8 cellular contexts compared by ENCODE assay signal in the genomic region with DNA sequence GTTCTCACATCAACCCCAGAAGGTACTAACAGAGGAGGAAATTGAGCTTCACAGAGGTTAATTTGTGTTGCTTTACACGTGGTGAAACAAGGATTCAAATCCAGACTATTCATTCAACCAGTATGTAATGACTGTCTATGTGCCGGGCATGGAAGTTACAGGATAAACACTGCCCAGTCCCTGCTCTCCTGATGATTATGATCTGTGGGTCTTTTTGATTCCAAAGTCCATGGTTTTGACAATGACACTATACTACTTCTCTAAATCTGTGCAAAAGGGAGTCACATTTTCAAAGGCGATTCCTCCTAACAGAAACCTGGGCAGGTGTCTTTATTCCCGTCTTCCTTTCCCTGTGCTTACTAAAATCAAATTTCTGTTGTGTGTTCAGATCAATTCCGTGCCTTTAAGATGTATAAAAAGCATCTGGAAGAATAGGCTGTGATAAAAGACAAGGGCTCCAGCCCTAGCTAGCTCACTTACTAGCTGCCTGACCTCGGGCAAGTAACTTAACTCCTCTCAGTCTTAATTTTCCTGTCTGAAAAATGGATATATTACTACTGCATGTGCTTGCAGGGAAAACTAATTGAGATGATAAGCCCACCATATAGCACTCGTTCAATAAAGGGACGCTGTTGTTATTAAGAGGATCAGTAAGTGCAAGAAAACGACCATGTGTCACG. TPM values are rescaled to one million over a fixed set of nuclear protein-coding genes. Genes with fewer than 3 reads are reported as not detected.
DNase-seq lines count a peak whose midpoint lies in the region; ATAC-seq and TF ChIP-seq lines count a peak whose summit lies in the region.

No MANE protein-coding gene starts in this region.

- no peak for ATAC-seq in HG03095 (IDR thresholded peaks at IDR 0.05; ENCODE audit: unreplicated experiment)

- no peak overlapping the region for H3K27ac Mint-ChIP-seq in neural crest cell (ENCODE audit: unreplicated experiment)

- H3K27me3 Mint-ChIP-seq in neural crest cell (ENCODE audit: low read depth): peaks cover 28% of the 10 kb centered on the region

- H4K20me1 ChIP-seq in Karpas-422 (ENCODE audit: insufficient read depth, low read depth, low read length): no peaks in the 10 kb centered on the region

- H3K4me3 ChIP-seq in BE2C (ENCODE audit: low read depth, low read length) (peak overlapping the region; percentile 81), Karpas-422 (ENCODE audit: low read length) (peak overlapping the region; percentile 87), dorsolateral prefrontal cortex (peak overlapping the region; percentile 73 to 100 (median 95))

- H3K79me2 ChIP-seq in Karpas-422 (ENCODE audit: low read length): peaks cover 22% of the 10 kb centered on the region

- peak overlapping the region; percentile 66 for H3K9ac ChIP-seq in Karpas-422 (ENCODE audit: low read length)

- H3K4me2 ChIP-seq in Karpas-422 (ENCODE audit: low read depth, low read length, poor library complexity, severe bottlenecking): peak overlapping the region; percentile 73

- peaks cover 22% of the 10 kb centered on the region for H3K4me1 Mint-ChIP-seq in neural crest cell

- DNase-seq in BE2C: no peak
- DNase-seq in Karpas-422: peak; percentile 56
- DNase-seq in dorsolateral prefrontal cortex: no peak
- no peak for DNase-seq in neural crest cell (ENCODE audit: low read depth, low spot score)
- no peak for DNase-seq in activated CD4-positive, CD25-positive, alpha-beta regulatory T cell treated with anti-CD3 and anti-CD28 coated beads, Interleukin-2, amount 50 U/mL, for 72 hours
- no peak for DNase-seq in NK-92 treated with Interleukin-12 subunit alpha and Interleukin-12 subunit beta, amount 100 ng/mL, for 24 hours (lab: John Stamatoyannopoulos, UW)
- no peak for DNase-seq in GDM1 (lab: John Stamatoyannopoulos, UW)

- H3K27ac ChIP-seq in Karpas-422 (ENCODE audit: low read length) (no peak overlapping the region), dorsolateral prefrontal cortex (peak overlapping the region in 19 of 59 donors; percentile 93 to 100 (median 99))

- no peaks in the 10 kb centered on the region for H3K9me2 ChIP-seq in Karpas-422 (replicated peaks; ENCODE audit: insufficient read depth, low read length)

- H3K4me1 ChIP-seq in BE2C (no peaks in the 10 kb centered on the region), Karpas-422 (ENCODE audit: low read length) (peaks cover 16% of the 10 kb centered on the region)

- intact Hi-C loops in dorsolateral prefrontal cortex (cut with DNase I): loop anchor here (5.0 to 10.0 kb wide), 4 partner anchors 38 to 340 kb away; partner anchors contain the start of gene ATP6V0E1 (in 1 of the 2)

- H3K27me3 ChIP-seq in BE2C (peaks cover 9% of the 10 kb centered on the region; the same call in 1 of the 2 replicates), Karpas-422 (ENCODE audit: low read length) (no peaks in the 10 kb centered on the region), dorsolateral prefrontal cortex (no peaks in the 10 kb centered on the region)

- TF ChIP-seq CTCF in BE2C (IDR thresholded peaks at IDR 0.05; ENCODE audit: low read depth, low read length) (no peak), dorsolateral prefrontal cortex (IDR thresholded peaks at IDR 0.05 in 54 of 56, conservative IDR thresholded peaks at IDR 0.05 in 2 of 56; ENCODE audit: low read depth in 1 of 56, partially characterized antibody in 56 of 56) (no peak), neural crest cell (conservative IDR thresholded peaks at IDR 0.05) (no peak)

- no peaks in the 10 kb centered on the region for H3K9me3 Mint-ChIP-seq in neural crest cell

- no peaks in the 10 kb centered on the region for H3K36me3 Mint-ChIP-seq in neural crest cell (ENCODE audit: low read depth)

- H3K4me3 Mint-ChIP-seq in neural crest cell: peak overlapping the region; percentile 94

- peak overlapping the region; percentile 3 for H2AFZ ChIP-seq in Karpas-422 (ENCODE audit: low read length)

- no peaks in the 10 kb centered on the region for H3K9me3 ChIP-seq in BE2C
- H3K9me3 ChIP-seq in Karpas-422 (ENCODE audit: low read length): no peaks in the 10 kb centered on the region

- H3K36me3 ChIP-seq in BE2C (no peaks in the 10 kb centered on the region), Karpas-422 (ENCODE audit: insufficient read depth, low read length) (no peaks in the 10 kb centered on the region)

RNA-seq across cellular contexts. Expression of gene CREBRF, which starts 1.0 kb away (rescaled TPM):
- polyA plus RNA-seq in BE2C (2012; ENCODE audit: insufficient read depth, insufficient read length, low read depth): 1.9 TPM
- 24.5 and 31.9 TPM in 2 replicates for total RNA-seq in Karpas-422 (2014; rRNA removed; shearing (Covaris generic); ENCODE audit: low replicate concordance)
- total RNA-seq in dorsolateral prefrontal cortex (10 to 100 TPM; 44.1 to 80.1 (median 58.8) TPM), neural crest cell (4.6 and 5.2 TPM in 2 replicates)
